In genomic region chr1:41361495-41362356, GRCh38 we compare ENCODE assay signal across 8 cellular contexts. TPM values are rescaled to one million over a fixed set of nuclear protein-coding genes. Genes with fewer than 3 reads are reported as not detected.
DNase-seq lines count a peak whose midpoint lies in the region; ATAC-seq and TF ChIP-seq lines count a peak whose summit lies in the region.

No MANE protein-coding gene starts in this region.

- H3K4me3 ChIP-seq in LNCaP clone FGC (ENCODE audit: low read depth, low read length) (peak overlapping the region; percentile 40), adipocyte (ENCODE audit: low read length) (peak overlapping the region; percentile 52), lower lobe of right lung (peak overlapping the region; percentile 73), upper lobe of right lung (peak overlapping the region; percentile 59)

- ATAC-seq in GM21529 (IDR thresholded peaks at IDR 0.05; ENCODE audit: unreplicated experiment) (peak; percentile 7), lower lobe of right lung (peak in 1 of 2 donors; percentile 9), upper lobe of right lung (peak; percentile 0)

- DNase-seq in NCI-H1092 treated with DMSO at 0.1 percent for 48 hours (lab: John Stamatoyannopoulos, UW) (peak; percentile 70), NCI-H1092 (lab: John Stamatoyannopoulos, UW) (no peak), LNCaP clone FGC (ENCODE audit: low read depth) (no peak), adipocyte (ENCODE audit: low read depth) (peak; percentile 48), lower lobe of right lung (no peak), upper lobe of right lung (peak; percentile 72), HT-29 (ENCODE audit: low spot score) (no peak)

- H3K9me3 ChIP-seq in adipocyte (ENCODE audit: control insufficient read depth, low read length), result no peaks in the 10 kb centered on the region
- no peaks in the 10 kb centered on the region for H3K9me3 ChIP-seq in lower lobe of right lung
- H3K9me3 ChIP-seq in upper lobe of right lung, result no peaks in the 10 kb centered on the region

- H3K36me3 ChIP-seq in adipocyte (ENCODE audit: control insufficient read depth, insufficient read depth, low read length, severe bottlenecking) (no peaks in the 10 kb centered on the region), lower lobe of right lung (no peaks in the 10 kb centered on the region), upper lobe of right lung (no peaks in the 10 kb centered on the region)

- H3K27me3 ChIP-seq in adipocyte (replicated peaks; ENCODE audit: control insufficient read depth, insufficient read depth, low read length), result peaks cover 22% of the 10 kb centered on the region
- H3K27me3 ChIP-seq in lower lobe of right lung (ENCODE audit: low read depth), result peaks cover 36% of the 10 kb centered on the region
- peaks cover 26% of the 10 kb centered on the region for H3K27me3 ChIP-seq in upper lobe of right lung

- H3K4me1 ChIP-seq in adipocyte (ENCODE audit: control insufficient read depth, insufficient read depth, low read length) (peaks cover 13% of the 10 kb centered on the region), lower lobe of right lung (peaks cover 43% of the 10 kb centered on the region), upper lobe of right lung (peaks cover 16% of the 10 kb centered on the region)

- H3K27ac ChIP-seq in lower lobe of right lung (no peak overlapping the region), upper lobe of right lung (no peak overlapping the region)

- TF ChIP-seq CTCF in LNCaP clone FGC (IDR thresholded peaks at IDR 0.05; ENCODE audit: control insufficient read depth, extremely low read depth, insufficient read depth) (no peak), lower lobe of right lung (IDR thresholded peaks at IDR 0.05) (no peak), upper lobe of right lung (IDR thresholded peaks at IDR 0.05) (no peak)

- H3K9ac ChIP-seq in adipocyte (ENCODE audit: low read length), result no peak overlapping the region

- intact Hi-C loops in lower lobe of right lung (cut with DNase I), result no loop called here
- intact Hi-C loops in upper lobe of right lung (cut with DNase I), result no loop called here

RNA-seq across cellular contexts. Expression of gene FOXO6, which starts 0.5 kb away (rescaled TPM):
- total RNA-seq in lower lobe of right lung (0.92 TPM), upper lobe of right lung (0.43 TPM)
- total RNA-seq in HT-29 (2014; rRNA removed; shearing (Covaris generic)), result 1.5 and 1.9 TPM in 2 replicates

Comparison
In these comparisons a context has a peak if more than half of its experiments do, and no peak if none do; other contexts are left out.
1. DNase-seq: peak in NCI-H1092 treated with DMSO at 0.1 percent for 48 hours (single experiment), adipocyte (single experiment) and upper lobe of right lung (single experiment); none in NCI-H1092 (single experiment), LNCaP clone FGC (single experiment), lower lobe of right lung (single experiment) and HT-29 (single experiment).
2. Peak in every context shown above with its lines, with median percentiles within 50 percentile points of each other: H3K4me3 ChIP-seq.